13 cellular contexts compared by ENCODE assay signal in the genomic region with DNA sequence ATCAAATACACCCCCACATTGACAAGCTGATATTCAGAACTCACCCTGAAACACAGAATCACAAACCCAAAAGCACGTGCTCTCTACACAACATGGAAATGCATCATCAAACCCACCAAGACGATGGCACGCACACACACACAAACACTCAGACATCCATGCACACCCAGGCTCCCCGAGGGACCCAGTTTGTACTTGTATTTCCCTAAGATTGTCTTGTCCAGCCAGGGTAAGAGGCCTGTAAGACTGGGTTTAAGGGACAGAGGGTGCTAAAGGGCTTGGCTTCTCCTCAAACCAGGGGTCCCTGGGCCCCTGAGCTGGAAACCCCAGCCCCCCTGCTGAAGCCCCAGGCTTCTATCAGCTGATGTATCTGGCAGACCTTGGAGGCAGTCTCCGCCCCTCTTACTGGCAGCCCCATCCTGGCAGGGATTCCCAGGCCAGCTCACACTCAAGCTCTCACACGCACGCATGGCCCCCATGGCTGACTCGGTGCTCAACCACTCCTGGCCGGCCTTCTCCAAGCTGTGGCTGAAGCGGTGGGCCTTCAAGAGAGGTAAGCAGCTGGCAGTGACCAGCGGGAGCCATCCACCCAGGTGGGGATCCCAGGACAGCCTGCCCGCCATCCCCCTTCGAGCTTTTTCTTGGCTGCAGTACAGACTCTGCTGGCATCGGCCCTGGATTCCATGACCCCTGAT. TPM values are rescaled to one million over a fixed set of nuclear protein-coding genes. Genes with fewer than 3 reads are reported as not detected.
DNase-seq lines count a peak whose midpoint lies in the region; ATAC-seq and TF ChIP-seq lines count a peak whose summit lies in the region.
"Had no signal": no experiment of that assay in that cellular context is flagged by ENCODE, and none has a peak within 500 bp of the region (broad histone marks: within the 10 kb centered on the region; RNA-seq: fewer than 3 reads in every experiment).

No MANE protein-coding gene starts in this region.

- no peaks in the 10 kb centered on the region for H3K9me3 Mint-ChIP-seq in CD4-positive, alpha-beta T cell
- peaks cover 2 to 5% (median 5%) of the 10 kb centered on the region in 3 donors for H3K9me3 Mint-ChIP-seq in IgD-negative memory B cell
- peaks cover 20% of the 10 kb centered on the region for H3K9me3 Mint-ChIP-seq in dendritic cell treated with granulocyte-macrophage colony-stimulating factor and Interleukin-4, amounts not matched to agents 40 ng/mL and 50 ng/mL, for 4 days

- H3K27ac Mint-ChIP-seq in CD4-positive, alpha-beta T cell = peak overlapping the region; percentile 92
- peak overlapping the region; percentile 34 to 82 (median 57) for H3K27ac Mint-ChIP-seq in IgD-negative memory B cell
- H3K27ac Mint-ChIP-seq in dendritic cell treated with granulocyte-macrophage colony-stimulating factor and Interleukin-4, amounts not matched to agents 40 ng/mL and 50 ng/mL, for 4 days = peak overlapping the region; percentile 43

- CTCF ChIA-PET in CD4-positive, alpha-beta T cell (lab: Charles Lee) = interaction anchor here (1.2 to 2.1 kb wide), 9 partner anchors 10 to 253 kb away, joined by 3 to 18 read pairs (median 6); no protein-coding TSS in a partner anchor

- no peaks in the 10 kb centered on the region for H3K27me3 ChIP-seq in CD4-positive, alpha-beta T cell (ENCODE audit: control insufficient read depth, insufficient read depth, low read length)
- peaks cover 2% of the 10 kb centered on the region for H3K27me3 ChIP-seq in osteoblast (ENCODE audit: insufficient read depth, low read length)
- H3K27me3 ChIP-seq: Peyer's patch had no signal

- ATAC-seq in CD4-positive, alpha-beta T cell (ENCODE audit: poor library complexity) = no peak
- no peak for ATAC-seq in HG03135 (IDR thresholded peaks at IDR 0.05; ENCODE audit: unreplicated experiment)

- no peaks in the 10 kb centered on the region for H3K36me3 ChIP-seq in osteoblast (ENCODE audit: insufficient read depth, low read length)
- H3K36me3 ChIP-seq: Peyer's patch had no signal

- no peak for DNase-seq in CD4-positive, alpha-beta T cell
- DNase-seq in osteoblast (ENCODE audit: insufficient read length, low spot score, missing footprints) (peak; percentile 92), ecto neural progenitor cell (ENCODE audit: low spot score) (no peak), OCI-M1 (lab: John Stamatoyannopoulos, UW) (no peak), HK-2 (ENCODE audit: unreplicated experiment) (no peak)
- DNase-seq: activated naive CD4-positive, alpha-beta T cell treated with Interleukin-2 at 50 U/mL for 16 hours; Peyer's patch; stimulated activated CD4-positive, alpha-beta T cell treated with anti-CD3 and anti-CD28 coated beads, Interleukin-15, amount 100 ng/mL, for 24 hours; stimulated activated naive CD8-positive, alpha-beta T cell treated with anti-CD3 and anti-CD28 coated beads, Interleukin-15, Interleukin-2, amounts not matched to agents 100 U/mL and 50 U/mL, for 24 hours had no signal

- no peaks in the 10 kb centered on the region for H3K79me2 ChIP-seq in osteoblast (ENCODE audit: insufficient read depth, low read length)

- H4K20me1 ChIP-seq in osteoblast (ENCODE audit: insufficient read depth, low read length) = no peaks in the 10 kb centered on the region

- peaks cover 99% of the 10 kb centered on the region for H3K36me3 Mint-ChIP-seq in CD4-positive, alpha-beta T cell (ENCODE audit: low read depth)
- H3K36me3 Mint-ChIP-seq in IgD-negative memory B cell = peaks cover 31% of the 10 kb centered on the region
- H3K36me3 Mint-ChIP-seq in dendritic cell treated with granulocyte-macrophage colony-stimulating factor and Interleukin-4, amounts not matched to agents 40 ng/mL and 50 ng/mL, for 4 days (ENCODE audit: low read depth) = peaks cover 41% of the 10 kb centered on the region

- no peaks in the 10 kb centered on the region for H3K27me3 Mint-ChIP-seq in CD4-positive, alpha-beta T cell
- H3K27me3 Mint-ChIP-seq in IgD-negative memory B cell = no peaks in the 10 kb centered on the region
- no peaks in the 10 kb centered on the region for H3K27me3 Mint-ChIP-seq in dendritic cell treated with granulocyte-macrophage colony-stimulating factor and Interleukin-4, amounts not matched to agents 40 ng/mL and 50 ng/mL, for 4 days
- H3K27me3 Mint-ChIP-seq: natural killer cell treated with Interleukin-12 subunit alpha and Interleukin-12 subunit beta and Interleukin-15 and Interleukin-18, amount 100 ng/mL, for 72 hours had no signal

- H3K4me1 Mint-ChIP-seq in CD4-positive, alpha-beta T cell (ENCODE audit: low read depth) = peaks cover 74% of the 10 kb centered on the region
- H3K4me1 Mint-ChIP-seq in IgD-negative memory B cell = peaks cover 37 to 58% (median 52%) of the 10 kb centered on the region in 3 donors
- H3K4me1 Mint-ChIP-seq in dendritic cell treated with granulocyte-macrophage colony-stimulating factor and Interleukin-4, amounts not matched to agents 40 ng/mL and 50 ng/mL, for 4 days (ENCODE audit: low read depth) = peaks cover 40% of the 10 kb centered on the region

- H3K4me3 ChIP-seq in osteoblast (ENCODE audit: insufficient read depth, low read length) = no peak overlapping the region

- intact Hi-C loops in CD4-positive, alpha-beta T cell (cut with DNase I, micrococcal nuclease) = loop anchor here in 1 of 2 experiments (10.0 kb wide), 1 partner anchor 330 kb away; a partner anchor contains a TSS
- intact Hi-C loops in dendritic cell treated with granulocyte-macrophage colony-stimulating factor and Interleukin-4, amounts not matched to agents 40 ng/mL and 50 ng/mL, for 4 days (cut with micrococcal nuclease) = no loop called here

- peak overlapping the region; percentile 35 for H2AFZ ChIP-seq in osteoblast (ENCODE audit: low read length)

- peak overlapping the region; percentile 9 for H3K27ac ChIP-seq in CD4-positive, alpha-beta T cell (ENCODE audit: low read depth, low read length)
- peak overlapping the region; percentile 53 for H3K27ac ChIP-seq in osteoblast (ENCODE audit: low read depth, low read length)

- peaks cover 12% of the 10 kb centered on the region for H3K4me1 ChIP-seq in osteoblast (ENCODE audit: insufficient read depth, low read length)
- H3K4me1 ChIP-seq: Peyer's patch had no signal

- POLR2A ChIA-PET in CD4-positive, alpha-beta T cell (lab: Charles Lee) = interaction anchor here (0.8 to 4.7 kb wide), 4 partner anchors 8 to 256 kb away, joined by 3 to 36 read pairs (median 6); no protein-coding TSS in a partner anchor

- H3K4me3 Mint-ChIP-seq in CD4-positive, alpha-beta T cell = peak overlapping the region; percentile 66
- H3K4me3 Mint-ChIP-seq in IgD-negative memory B cell = peak overlapping the region in 2 of 4 donors; percentile 12 to 79
- H3K4me3 Mint-ChIP-seq in dendritic cell treated with granulocyte-macrophage colony-stimulating factor and Interleukin-4, amounts not matched to agents 40 ng/mL and 50 ng/mL, for 4 days = no peak overlapping the region
- H3K4me3 Mint-ChIP-seq: natural killer cell treated with Interleukin-12 subunit alpha and Interleukin-12 subunit beta and Interleukin-15 and Interleukin-18, amount 100 ng/mL, for 72 hours had no signal

- no peak for TF ChIP-seq CTCF in CD4-positive, alpha-beta T cell (IDR thresholded peaks at IDR 0.05)
- no peak for TF ChIP-seq CTCF in osteoblast (IDR thresholded peaks at IDR 0.05; ENCODE audit: extremely low read depth, low read depth, low read length)

- peaks cover 9% of the 10 kb centered on the region for H3K9me3 ChIP-seq in CD4-positive, alpha-beta T cell (ENCODE audit: control insufficient read depth, low read length)
- H3K9me3 ChIP-seq in osteoblast (ENCODE audit: low read depth, low read length) = no peaks in the 10 kb centered on the region

- H3K4me2 ChIP-seq in osteoblast (ENCODE audit: insufficient read depth, low read length) = peak overlapping the region; percentile 63

RNA-seq across cellular contexts. Expression of a gene that starts 6.6 kb away (rescaled TPM):
- total RNA-seq in CD4-positive, alpha-beta T cell = 100 to 1,000 TPM; 121 TPM
- 12.6 TPM for polyA plus RNA-seq in IgD-negative memory B cell
- 32.1 and 44.5 TPM in 2 replicates for total RNA-seq in osteoblast
